25 cellular contexts compared by ENCODE assay signal in the genomic region with DNA sequence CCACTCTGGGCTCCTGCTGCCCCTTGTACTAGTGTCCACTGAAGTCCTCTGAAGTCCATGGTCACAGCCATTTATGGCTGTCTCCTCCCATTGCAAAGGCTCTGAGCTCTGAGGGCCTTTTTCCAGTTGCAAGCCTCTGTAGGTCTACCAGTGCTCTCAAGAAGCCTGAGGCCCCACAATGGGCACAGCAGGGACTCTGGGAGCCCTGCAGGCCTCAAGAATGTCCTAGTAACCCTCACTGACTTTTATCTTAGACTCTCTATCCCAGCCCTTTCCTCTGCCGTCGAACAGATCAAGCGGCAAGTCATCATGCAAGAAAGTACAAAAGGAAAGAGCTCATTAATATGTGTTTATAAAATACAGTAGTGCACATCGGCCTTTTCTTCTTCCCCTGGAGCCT. TPM values are rescaled to one million over a fixed set of nuclear protein-coding genes. Genes with fewer than 3 reads are reported as not detected.
"Had no signal": no experiment of that assay in that cellular context is flagged by ENCODE, and none has a peak within 500 bp of the region (broad histone marks: within the 10 kb centered on the region; RNA-seq: fewer than 3 reads in every experiment).

No MANE protein-coding gene starts in this region.

- H3K27me3 ChIP-seq: gastrocnemius medialis, left lung, right atrium auricular region, suprapubic skin, transverse colon, vagina had no signal

- H3K4me3 ChIP-seq: dorsolateral prefrontal cortex, gastrocnemius medialis, left lung, prostate gland, right atrium auricular region, smooth muscle cell, suprapubic skin, transverse colon, vagina had no signal

- H3K36me3 ChIP-seq: gastrocnemius medialis, left lung, prostate gland, right atrium auricular region, suprapubic skin, transverse colon, vagina had no signal

- H3K27ac ChIP-seq: dorsolateral prefrontal cortex, epithelial cell of prostate, gastrocnemius medialis, left lung, parathyroid adenoma, prostate gland, right atrium auricular region, suprapubic skin, transverse colon, vagina had no signal

- DNase-seq: dorsolateral prefrontal cortex; effector CD4-positive, alpha-beta T cell; foreskin fibroblast; gastrocnemius medialis; head of caudate nucleus; left cardiac atrium; left lung; naive thymus-derived CD8-positive, alpha-beta T cell; nephron progenitor cell; stimulated activated CD4-positive, alpha-beta T cell treated with anti-CD3 and anti-CD28 coated beads, Interleukin-12 subunit alpha, Interleukin-12 subunit beta, amount 100 ng/mL, for 4 hours; stimulated activated CD4-positive, alpha-beta T cell treated with anti-CD3 and anti-CD28 coated beads, Interleukin-1b, Interleukin-23, amount 100 ng/mL, for 48 hours; stimulated activated CD4-positive, alpha-beta T cell treated with anti-CD3 and anti-CD28 coated beads, Interleukin-4, amount 100 ng/mL, for 1 hour; stimulated activated CD8-positive, alpha-beta memory T cell treated with anti-CD3 and anti-CD28 coated beads, Interleukin-4, amount 100 ng/mL, for 48 hours; stimulated activated naive CD4-positive, alpha-beta T cell; stimulated activated naive CD8-positive, alpha-beta T cell treated with anti-CD3 and anti-CD28 coated beads, Interleukin-15, amount 100 ng/mL, for 72 hours; transverse colon had no signal

- H3K4me1 ChIP-seq: prostate gland had no signal

- H3K9me3 ChIP-seq: gastrocnemius medialis, left lung, prostate gland, right atrium auricular region, suprapubic skin, transverse colon, vagina had no signal

RNA-seq across cellular contexts. Expression of a gene that starts 23.4 kb away (rescaled TPM):
- total RNA-seq: glomerular endothelial cell; lung microvascular endothelial cell; naive thymus-derived CD8-positive, alpha-beta T cell; right atrium auricular region had no signal
- polyA plus RNA-seq: naive thymus-derived CD8-positive, alpha-beta T cell had no signal
